ENCODE assay signal across 15 cellular contexts in the genomic region with DNA sequence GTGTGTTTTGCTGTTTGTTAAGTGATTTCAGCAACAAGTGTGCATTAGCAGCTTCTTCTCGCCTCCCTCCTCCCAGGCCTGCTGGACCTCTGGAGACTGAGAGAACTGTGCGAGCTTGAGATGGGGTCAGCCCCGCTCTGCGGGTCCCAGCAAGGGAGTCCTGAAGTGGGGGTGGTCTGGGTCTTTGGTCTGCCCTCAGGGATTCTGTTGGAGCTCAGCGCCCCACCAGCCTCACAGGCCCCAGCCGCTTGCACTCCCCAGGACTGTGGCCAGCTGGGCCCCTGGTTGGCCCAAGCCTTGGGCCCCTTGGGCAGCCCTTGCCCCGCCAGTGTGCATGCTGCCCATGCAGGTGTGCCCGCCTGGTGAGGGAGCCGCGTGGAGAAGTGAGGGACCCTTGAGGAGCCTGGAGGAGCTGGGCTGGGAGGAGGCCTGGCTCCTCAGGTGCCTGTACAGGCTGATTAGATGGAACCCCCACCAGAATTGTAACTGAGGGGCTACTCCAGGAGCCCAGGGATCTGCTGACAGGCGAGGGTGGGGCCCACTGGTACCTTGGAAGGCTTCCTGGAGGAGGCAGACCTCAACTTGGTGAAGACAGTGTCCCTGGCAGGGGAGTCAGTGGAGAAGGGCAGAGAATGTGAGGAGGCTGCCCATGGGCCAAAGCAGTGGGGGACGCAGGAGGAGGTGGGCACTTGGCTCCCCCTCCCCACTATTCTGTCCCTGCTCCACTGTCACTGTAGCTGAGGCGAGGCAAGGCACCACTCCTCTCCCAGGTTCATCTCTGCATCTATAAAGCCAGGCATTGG. TPM values are rescaled to one million over a fixed set of nuclear protein-coding genes. Genes with fewer than 3 reads are reported as not detected.
DNase-seq lines count a peak whose midpoint lies in the region; ATAC-seq and TF ChIP-seq lines count a peak whose summit lies in the region.
"Had no signal": no experiment of that assay in that cellular context is flagged by ENCODE, and none has a peak within 500 bp of the region (broad histone marks: within the 10 kb centered on the region; RNA-seq: fewer than 3 reads in every experiment).

No MANE protein-coding gene starts in this region.

- H3K4me2 ChIP-seq in Karpas-422 (ENCODE audit: low read depth, low read length, poor library complexity, severe bottlenecking): no peak overlapping the region

- intact Hi-C loops in activated naive CD4-positive, alpha-beta T cell treated with anti-CD3 and anti-CD28 coated beads for 36 hours (cut with micrococcal nuclease): no loop called here
- intact Hi-C loops in testis (cut with DNase I; ENCODE audit: low total_unique reads): no loop called here

- TF ChIP-seq CTCF in testis (IDR thresholded peaks at IDR 0.05): no peak

- no peak overlapping the region for H3K27ac Mint-ChIP-seq in activated naive CD4-positive, alpha-beta T cell treated with anti-CD3 and anti-CD28 coated beads for 36 hours
- H3K27ac Mint-ChIP-seq: nephron had no signal

- H3K27me3 ChIP-seq in H7 (ENCODE audit: control insufficient read depth, insufficient read depth, low read length): no peaks in the 10 kb centered on the region
- no peaks in the 10 kb centered on the region for H3K27me3 ChIP-seq in testis
- H3K27me3 ChIP-seq in Karpas-422 (ENCODE audit: low read length): no peaks in the 10 kb centered on the region
- H3K27me3 ChIP-seq: esophagus muscularis mucosa had no signal

- 96 to 99% methylated on average over 7 to 13 of the region's 13 CpGs for WGBS in testis, 2 donors

- no peak overlapping the region for H3K4me3 Mint-ChIP-seq in activated naive CD4-positive, alpha-beta T cell treated with anti-CD3 and anti-CD28 coated beads for 36 hours
- H3K4me3 Mint-ChIP-seq: nephron; stimulated activated naive CD8-positive, alpha-beta T cell treated with anti-CD3 and anti-CD28 coated beads, Interleukin-15, amount 100 ng/mL, for 72 hours had no signal

- TF ChIP-seq POLR2A in testis (IDR thresholded peaks at IDR 0.05): no peak

- no peak overlapping the region for H3K9ac ChIP-seq in Karpas-422 (ENCODE audit: low read length)

- H3K4me3 ChIP-seq in H7 (ENCODE audit: insufficient read depth, low read depth, low read length) (no peak overlapping the region), testis (no peak overlapping the region), Karpas-422 (ENCODE audit: low read length) (no peak overlapping the region)
- H3K4me3 ChIP-seq: esophagus muscularis mucosa had no signal

- H3K27ac ChIP-seq in testis: no peak overlapping the region
- no peak overlapping the region for H3K27ac ChIP-seq in Karpas-422 (ENCODE audit: low read length)
- H3K27ac ChIP-seq: esophagus muscularis mucosa had no signal

- H4K20me1 ChIP-seq in Karpas-422 (ENCODE audit: insufficient read depth, low read depth, low read length): 0 out of 2 replicates have a peak, but pooled peaks cover 7% of the 10 kb centered on the region

- H3K9me3 ChIP-seq in testis (no peaks in the 10 kb centered on the region), Karpas-422 (ENCODE audit: low read length) (no peaks in the 10 kb centered on the region)
- H3K9me3 ChIP-seq: esophagus muscularis mucosa had no signal

- H3K4me1 Mint-ChIP-seq in activated naive CD4-positive, alpha-beta T cell treated with anti-CD3 and anti-CD28 coated beads for 36 hours (ENCODE audit: low read depth): peaks cover 4% of the 10 kb centered on the region
- H3K4me1 Mint-ChIP-seq: stimulated activated naive CD8-positive, alpha-beta T cell treated with anti-CD3 and anti-CD28 coated beads, Interleukin-15, amount 100 ng/mL, for 72 hours had no signal

- CTCF ChIA-PET in activated naive CD4-positive, alpha-beta T cell treated with anti-CD3 and anti-CD28 coated beads for 36 hours (lab: Charles Lee): no interaction called here

- H3K79me2 ChIP-seq in Karpas-422 (ENCODE audit: low read length): no peaks in the 10 kb centered on the region

- DNase-seq in activated naive CD4-positive, alpha-beta T cell treated with anti-CD3 and anti-CD28 coated beads for 36 hours: peak; percentile 0
- no peak for DNase-seq in activated naive CD4-positive, alpha-beta T cell treated with Interleukin-2 at 50 U/mL for 16 hours
- DNase-seq in H7 (peak; percentile 26), iPS-NIHi11 (ENCODE audit: low spot score) (peak; percentile 4), testis (peak; percentile 4), Karpas-422 (no peak)
- DNase-seq: mesenchymal stem cell, NCI-H1436 treated with DMSO at 0.1 percent for 48 hours, RPMI8226 had no signal

- no peaks in the 10 kb centered on the region for H3K36me3 Mint-ChIP-seq in activated naive CD4-positive, alpha-beta T cell treated with anti-CD3 and anti-CD28 coated beads for 36 hours (ENCODE audit: low read depth)

- ATAC-seq in GM19455 (IDR thresholded peaks at IDR 0.05; ENCODE audit: unreplicated experiment) (no peak), GM21825 (IDR thresholded peaks at IDR 0.05; ENCODE audit: unreplicated experiment) (no peak)
- ATAC-seq: stimulated activated naive CD8-positive, alpha-beta T cell treated with anti-CD3 and anti-CD28 coated beads, Interleukin-15, amount 100 ng/mL, for 72 hours had no signal

- H3K9me2 ChIP-seq in Karpas-422 (replicated peaks; ENCODE audit: insufficient read depth, low read length): no peaks in the 10 kb centered on the region

- H2AFZ ChIP-seq in Karpas-422 (ENCODE audit: low read length): no peak overlapping the region

- H3K9me3 Mint-ChIP-seq in activated naive CD4-positive, alpha-beta T cell treated with anti-CD3 and anti-CD28 coated beads for 36 hours: no peaks in the 10 kb centered on the region
- H3K9me3 Mint-ChIP-seq: nephron; stimulated activated naive CD8-positive, alpha-beta T cell treated with anti-CD3 and anti-CD28 coated beads, Interleukin-15, amount 100 ng/mL, for 72 hours had no signal

- H3K27me3 Mint-ChIP-seq in activated naive CD4-positive, alpha-beta T cell treated with anti-CD3 and anti-CD28 coated beads for 36 hours (ENCODE audit: low read depth): no peaks in the 10 kb centered on the region
- H3K27me3 Mint-ChIP-seq: stimulated activated naive CD8-positive, alpha-beta T cell treated with anti-CD3 and anti-CD28 coated beads, Interleukin-15, amount 100 ng/mL, for 72 hours had no signal

- peaks cover 11% of the 10 kb centered on the region for H3K4me1 ChIP-seq in testis
- no peaks in the 10 kb centered on the region for H3K4me1 ChIP-seq in Karpas-422 (ENCODE audit: low read length)

- H3K36me3 ChIP-seq in H7 (replicated peaks; ENCODE audit: control insufficient read depth, insufficient read depth, low read length) (peaks cover 4% of the 10 kb centered on the region), testis (ENCODE audit: low read depth, missing control alignments) (no peaks in the 10 kb centered on the region), Karpas-422 (ENCODE audit: insufficient read depth, low read length) (no peaks in the 10 kb centered on the region)

RNA-seq across cellular contexts. Expression of a gene that starts 56.7 kb away (rescaled TPM):
- total RNA-seq in activated naive CD4-positive, alpha-beta T cell treated with anti-CD3 and anti-CD28 coated beads for 36 hours: 1 to 10 TPM; 5.0 to 5.6 TPM
- 1.3 and 3.3 TPM in 2 replicates for total RNA-seq in H7 (2014; rRNA removed; shearing (Covaris generic))
- 1 to 10 TPM; 6.9 to 7.6 TPM for total RNA-seq in testis
- 4.5 TPM for polyA plus RNA-seq in testis (ENCODE audit: insufficient read depth, low read depth, low replicate concordance)
- total RNA-seq in Karpas-422 (2014; rRNA removed; shearing (Covaris generic); ENCODE audit: low replicate concordance): 0.47 TPM in 1 of 2 replicates, not detected in the other
- total RNA-seq: glomerular endothelial cell had no signal

Comparison
In these comparisons a context has a peak if more than half of its experiments do, and no peak if none do; other contexts are left out.
1. DNase-seq: peak in activated naive CD4-positive, alpha-beta T cell treated with anti-CD3 and anti-CD28 coated beads for 36 hours (single experiment), H7 (single experiment), iPS-NIHi11 (single experiment) and testis (single experiment); none in activated naive CD4-positive, alpha-beta T cell treated with Interleukin-2 at 50 U/mL for 16 hours (single experiment) and Karpas-422 (single experiment).